20 cellular contexts compared by ENCODE assay signal in the genomic region with DNA sequence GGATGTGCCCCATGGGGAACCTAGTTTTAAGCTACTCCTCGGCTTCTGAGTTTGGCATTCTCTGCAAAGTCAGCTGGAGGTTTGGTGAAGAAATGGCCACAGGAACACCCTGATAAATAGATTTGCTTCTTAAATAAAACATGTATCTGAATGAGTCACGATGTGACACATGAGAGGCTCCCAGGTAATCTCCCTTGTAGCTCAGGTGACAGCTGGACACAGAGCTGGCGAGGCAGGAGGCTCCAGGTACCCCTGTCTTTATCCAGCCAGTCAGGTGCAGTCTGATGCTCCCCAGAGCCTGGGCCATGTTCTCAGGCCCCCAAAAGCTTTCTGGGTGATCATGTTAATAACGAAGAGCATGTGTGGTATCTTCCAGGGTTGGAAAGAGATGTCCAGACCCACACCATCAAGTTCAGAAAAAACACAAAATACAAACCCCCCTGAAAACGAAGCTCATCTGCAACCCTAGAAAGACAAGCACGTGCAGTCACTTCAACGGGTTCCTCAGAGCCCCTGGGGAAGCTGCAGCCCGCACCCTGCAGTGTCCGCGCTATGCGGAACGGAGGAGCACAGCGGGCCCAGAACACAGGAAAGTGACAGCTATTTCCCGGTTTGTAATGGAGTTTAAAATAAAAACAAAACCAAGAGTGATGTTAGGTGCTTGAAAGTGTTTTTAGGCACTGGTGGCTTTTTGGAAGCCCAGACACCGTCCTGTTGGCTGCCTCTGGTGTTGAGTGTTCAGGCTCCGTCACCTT.
A peak's percentile ranks its signal among the peaks of the same experiment; 100 is the strongest.
DNase-seq lines count a peak whose midpoint lies in the region; ATAC-seq and TF ChIP-seq lines count a peak whose summit lies in the region.
"Had no signal": no experiment of that assay in that cellular context is flagged by ENCODE, and none has a peak within 500 bp of the region (broad histone marks: within the 10 kb centered on the region; RNA-seq: fewer than 3 reads in every experiment).

No MANE protein-coding gene starts in this region.

- no peak for TF ChIP-seq POLR2A in HCT116 (IDR thresholded peaks at IDR 0.05; ENCODE audit: borderline replicate concordance, extremely low read depth, insufficient read depth, insufficient read length)
- TF ChIP-seq POLR2A in spleen (IDR thresholded peaks at IDR 0.05): no peak

- H3K9me2 ChIP-seq in HCT116 (ENCODE audit: insufficient read depth): no peaks in the 10 kb centered on the region

- H3K36me3 ChIP-seq in HCT116 (ENCODE audit: control insufficient read depth in 1 of 2, insufficient read depth in 2 of 2, low read length in 2 of 2) (no peaks in the 10 kb centered on the region), mucosa of descending colon (ENCODE audit: low read depth) (no peaks in the 10 kb centered on the region), spleen (peaks cover 0 to 39% (median 0%) of the 10 kb centered on the region in 6 donors)

- no peak for TF ChIP-seq RAD21 in HCT116 (IDR thresholded peaks at IDR 0.05; ENCODE audit: low read depth)

- DNase-seq in HCT116 (ENCODE audit: low read depth, low spot score) (no peak), coronary artery (ENCODE audit: low spot score) (no peak), mucosa of descending colon (peak in 2 of 3 donors; percentile 14 to 18), spleen (peak; percentile 50), GM10248 (ENCODE audit: extremely low spot score) (no peak)
- DNase-seq: activated effector memory CD4-positive, alpha-beta T cell treated with Interleukin-2 at 50 U/mL for 16 hours; amygdala; COR-L47; dermis blood vessel endothelial cell; hypothalamus; NCI-H1417; NK-92 treated with Interleukin-12 subunit alpha and Interleukin-12 subunit beta, amount 100 ng/mL, for 24 hours; SHP77 treated with DMSO at 0.1 percent for 48 hours; stimulated activated naive CD8-positive, alpha-beta T cell treated with anti-CD3 and anti-CD28 coated beads, Interleukin-15, Interleukin-2, amounts not matched to agents 100 U/mL and 50 U/mL, for 24 hours had no signal

- no peak overlapping the region for H3K4me3 ChIP-seq in HCT116 (replicated peaks in 1 of 2; ENCODE audit: low read depth in 1 of 2, low read length in 2 of 2)
- peak overlapping the region; percentile 33 for H3K4me3 ChIP-seq in coronary artery
- no peak overlapping the region for H3K4me3 ChIP-seq in mucosa of descending colon
- H3K4me3 ChIP-seq in spleen: no peak overlapping the region

- POLR2A ChIA-PET in HCT116 (lab: Charles Lee): interaction anchor here (0.7 kb wide), 1 partner anchor 11 kb away, joined by 3 read pairs; no protein-coding TSS in a partner anchor
- POLR2A ChIA-PET in GM10248 (lab: Yijun Ruan, JAX): no interaction called here

- CTCF ChIA-PET in HCT116 (lab: Charles Lee) (no interaction called here), GM10248 (lab: Yijun Ruan, JAX) (interaction anchor here (1.5 kb wide), 1 partner anchor 8 kb away, joined by 3 read pairs; no protein-coding TSS in a partner anchor)

- no peak overlapping the region for H2AFZ ChIP-seq in HCT116 (ENCODE audit: low read depth, low read length, poor library complexity, severe bottlenecking)

- WGBS in spleen, 5 donors: 85 to 92% (median 90%) methylated on average over 16 of the region's 16 CpGs

- BruUV-seq in HCT116 (replicated peaks; lab: Mats Ljungman, UMichigan): no TSS peak

- peaks cover 74% of the 10 kb centered on the region for H3K79me2 ChIP-seq in HCT116 (ENCODE audit: insufficient read depth, low read length)

- H3K4me1 ChIP-seq in HCT116 (ENCODE audit: control insufficient read depth in 1 of 2, insufficient read depth in 2 of 2, low read length in 2 of 2): 0 out of 4 replicates have a peak, but pooled peaks cover 0 to 4% of the 10 kb centered on the region in 2 experiments
- H3K4me1 ChIP-seq in mucosa of descending colon (ENCODE audit: low read depth): peaks cover 48% of the 10 kb centered on the region
- H3K4me1 ChIP-seq in spleen: peaks cover 0 to 57% (median 31%) of the 10 kb centered on the region in 6 donors

- TF ChIP-seq CTCF in HCT116 (IDR thresholded peaks at IDR 0.05 in 2 of 3, conservative IDR thresholded peaks at IDR 0.05 in 1 of 3; ENCODE audit: borderline replicate concordance in 1 of 3, insufficient read depth in 1 of 3, low read depth in 2 of 3, low read length in 2 of 3) (no peak), coronary artery (IDR thresholded peaks at IDR 0.05) (no peak), mucosa of descending colon (IDR thresholded peaks at IDR 0.05) (no peak), spleen (IDR thresholded peaks at IDR 0.05 in 8 of 11, conservative IDR thresholded peaks at IDR 0.05 in 3 of 11) (no peak), GM10248 (IDR thresholded peaks at IDR 0.05; ENCODE audit: control extremely low read depth, extremely low read depth, low read depth, missing control alignments) (no peak)

- H3K9me3 ChIP-seq in HCT116 (ENCODE audit: control insufficient read depth in 1 of 2, insufficient read depth in 1 of 2, low read depth in 1 of 2, low read length in 2 of 2) (no peaks in the 10 kb centered on the region), mucosa of descending colon (no peaks in the 10 kb centered on the region), spleen (no peaks in the 10 kb centered on the region)

- H3K9ac ChIP-seq in HCT116 (ENCODE audit: low read length): no peak overlapping the region
- H3K9ac ChIP-seq: KMS-11 had no signal

- no peaks in the 10 kb centered on the region for H3K27me3 ChIP-seq in HCT116 (ENCODE audit: insufficient read depth, low read length)
- peaks cover 0 to 14% (median 0%) of the 10 kb centered on the region in 7 donors for H3K27me3 ChIP-seq in spleen (replicated peaks in 1 of 7)

- intact Hi-C loops in HCT116 (cut with micrococcal nuclease): no loop called here
- intact Hi-C loops in mucosa of descending colon (cut with DNase I, micrococcal nuclease): no loop called here
- intact Hi-C loops in spleen (cut with DNase I; ENCODE audit: low total_unique reads): no loop called here

- H3K27ac ChIP-seq in HCT116 (ENCODE audit: low read depth, low read length) (no peak overlapping the region), coronary artery (peak overlapping the region; percentile 83 to 96), spleen (no peak overlapping the region)
- H3K27ac ChIP-seq: KMS-11 had no signal

- RAD21 ChIA-PET in HCT116 (lab: Charles Lee; ENCODE audit: low non-redundant PET in 1 of 2, low total read pairs in 2 of 2, uncharacterized antibody in 2 of 2, unreplicated experiment in 2 of 2): no interaction called here

- no peak overlapping the region for H3K4me2 ChIP-seq in HCT116 (ENCODE audit: low read length)
- H3K4me2 ChIP-seq: KMS-11 had no signal

- no peak for ATAC-seq in HCT116
- no peak for ATAC-seq in mucosa of descending colon
- ATAC-seq in HG03565 (IDR thresholded peaks at IDR 0.05; ENCODE audit: unreplicated experiment): no peak
- no peak for ATAC-seq in GM18858 (IDR thresholded peaks at IDR 0.05; ENCODE audit: unreplicated experiment)
- ATAC-seq in GM19328 (IDR thresholded peaks at IDR 0.05; ENCODE audit: unreplicated experiment): no peak
- ATAC-seq: activated CD4-positive, CD25-positive, alpha-beta regulatory T cell treated with anti-CD3 and anti-CD28 coated beads, Interleukin-2, amount 50 U/mL, for 24 hours; left lobe of liver; stimulated activated naive CD8-positive, alpha-beta T cell treated with anti-CD3 and anti-CD28 coated beads, Interleukin-15, Interleukin-2, amounts not matched to agents 100 U/mL and 50 U/mL, for 24 hours had no signal

- H4K20me1 ChIP-seq in HCT116 (ENCODE audit: insufficient read depth): peaks cover 9% of the 10 kb centered on the region; the same call in 1 of the 2 replicates

TF ChIP-seq in HCT116, 20 proteins besides CTCF, POLR2A, EP300 and RAD21:
- TF ChIP-seq ZFX (IDR thresholded peaks at IDR 0.05): no peak
- TF ChIP-seq POLR2AphosphoS5 (IDR thresholded peaks at IDR 0.05; ENCODE audit: low read depth, low read length): 0 out of 2 replicates have a peak, but pooled peaks have one; percentile 12

Comparison
In these comparisons a context has a peak if more than half of its experiments do, and no peak if none do; other contexts are left out.
1. DNase-seq: peak in mucosa of descending colon (2 of 3) and spleen (single experiment); none in HCT116 (single experiment), coronary artery (single experiment) and GM10248 (single experiment).
2. H3K27ac ChIP-seq: peak in coronary artery (2 of 2); none in HCT116 (single experiment) and spleen (0 of 8).